Comparison of ENCODE assay signal across 9 cellular contexts in the genomic region with DNA sequence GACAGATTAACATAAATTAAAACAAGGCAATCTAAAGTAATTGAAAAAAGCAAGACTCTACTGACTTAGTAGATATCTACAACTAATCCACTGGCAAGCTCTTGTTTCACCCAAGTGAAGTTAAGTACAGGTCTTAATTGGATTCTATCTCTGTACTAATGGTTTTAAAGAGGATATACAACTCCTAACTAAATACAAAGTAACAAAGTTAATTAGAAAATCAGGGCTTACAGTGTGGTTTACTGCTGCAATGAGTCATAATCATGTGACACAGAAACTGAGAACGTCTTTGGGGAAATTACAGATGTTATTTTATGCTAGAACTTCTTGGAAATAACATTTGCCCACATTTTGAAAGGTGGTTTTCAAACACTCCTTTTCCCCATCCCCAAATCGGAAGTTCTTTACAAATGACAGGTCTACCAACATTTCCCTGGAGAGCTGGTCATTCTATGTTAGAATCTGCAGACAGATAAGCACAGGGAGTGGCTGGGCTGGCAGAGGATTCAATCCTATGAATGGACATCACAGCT.
A peak's percentile ranks its signal among the peaks of the same experiment; 100 is the strongest.
DNase-seq lines count a peak whose midpoint lies in the region; ATAC-seq and TF ChIP-seq lines count a peak whose summit lies in the region.
"Had no signal": no experiment of that assay in that cellular context is flagged by ENCODE, and none has a peak within 500 bp of the region (broad histone marks: within the 10 kb centered on the region; RNA-seq: fewer than 3 reads in every experiment).

No MANE protein-coding gene starts in this region.

- H3K9me3 Mint-ChIP-seq in MCF 10A (ENCODE audit: unreplicated experiment) = no peaks in the 10 kb centered on the region

- peaks cover 12% of the 10 kb centered on the region for H3K4me1 Mint-ChIP-seq in MCF 10A (ENCODE audit: insufficient read depth, unreplicated experiment)

- H3K27me3 ChIP-seq in breast epithelium = no peaks in the 10 kb centered on the region

- no peaks in the 10 kb centered on the region for H3K36me3 Mint-ChIP-seq in MCF 10A (ENCODE audit: insufficient read depth, unreplicated experiment)

- peak; percentile 35 for DNase-seq in MCF 10A (ENCODE audit: unreplicated experiment)
- no peak for DNase-seq in breast epithelium (ENCODE audit: low spot score in 2 of 2)
- DNase-seq in LoVo (ENCODE audit: low spot score) = peak; percentile 9
- DNase-seq in choroid plexus epithelial cell (ENCODE audit: low read depth) = peak; percentile 62
- DNase-seq in HK-2 (ENCODE audit: unreplicated experiment) = no peak
- DNase-seq in OCI-M2 (lab: John Stamatoyannopoulos, UW; ENCODE audit: unreplicated experiment) = no peak
- no peak for DNase-seq in Right ventricle myocardium inferior (ENCODE audit: missing footprints)
- DNase-seq in Ammon's horn (ENCODE audit: low spot score) = no peak
- DNase-seq: midbrain had no signal

- no peak for TF ChIP-seq CTCF in MCF 10A (IDR thresholded peaks at IDR 0.05; ENCODE audit: unreplicated experiment)
- no peak for TF ChIP-seq CTCF in breast epithelium (IDR thresholded peaks at IDR 0.05)
- TF ChIP-seq CTCF in choroid plexus epithelial cell (conservative IDR thresholded peaks at IDR 0.05; ENCODE audit: low read depth, low read length) = no peak

- intact Hi-C loops in MCF 10A (cut with micrococcal nuclease) = no loop called here
- intact Hi-C loops in breast epithelium (cut with DNase I; ENCODE audit: low total_unique reads) = no loop called here
- intact Hi-C loops in Right ventricle myocardium inferior (cut with DNase I) = no loop called here

- POLR2A ChIA-PET in MCF 10A (lab: Yijun Ruan, JAX) = interaction anchor here (0.7 kb wide), 1 partner anchor 947 kb away, joined by 3 read pairs; no protein-coding TSS in a partner anchor

- no peak for TF ChIP-seq POLR2A in breast epithelium (IDR thresholded peaks at IDR 0.05)

- H3K27me3 Mint-ChIP-seq in MCF 10A (ENCODE audit: insufficient read depth, unreplicated experiment) = no peaks in the 10 kb centered on the region

- no peaks in the 10 kb centered on the region for H3K9me3 ChIP-seq in breast epithelium

- no peak overlapping the region for H3K4me3 Mint-ChIP-seq in MCF 10A (ENCODE audit: unreplicated experiment)

- no peak overlapping the region for H3K27ac ChIP-seq in breast epithelium

- no peak for ATAC-seq in Right ventricle myocardium inferior

- no peaks in the 10 kb centered on the region for H3K4me1 ChIP-seq in breast epithelium

- H3K4me3 ChIP-seq in breast epithelium (no peak overlapping the region), choroid plexus epithelial cell (ENCODE audit: low read depth, low read length) (no peak overlapping the region)

- H3K27ac Mint-ChIP-seq in MCF 10A (ENCODE audit: low read depth, unreplicated experiment) = no peak overlapping the region

- H3K36me3 ChIP-seq in breast epithelium = no peaks in the 10 kb centered on the region

- CTCF ChIA-PET in MCF 10A (lab: Yijun Ruan, JAX) = interaction anchor here (0.6 kb wide), 1 partner anchor 1486 kb away, joined by 3 read pairs; no protein-coding TSS in a partner anchor

- BruUV-seq in MCF 10A (replicated peaks; lab: Mats Ljungman, UMichigan) = no TSS peak

Comparison
In these comparisons a context has a peak if more than half of its experiments do, and no peak if none do; other contexts are left out.
1. DNase-seq: peak in MCF 10A (single experiment), LoVo (single experiment) and choroid plexus epithelial cell (single experiment); none in breast epithelium (0 of 2), HK-2 (single experiment), OCI-M2 (single experiment), Right ventricle myocardium inferior (single experiment) and Ammon's horn (single experiment).